In the genomic region with DNA sequence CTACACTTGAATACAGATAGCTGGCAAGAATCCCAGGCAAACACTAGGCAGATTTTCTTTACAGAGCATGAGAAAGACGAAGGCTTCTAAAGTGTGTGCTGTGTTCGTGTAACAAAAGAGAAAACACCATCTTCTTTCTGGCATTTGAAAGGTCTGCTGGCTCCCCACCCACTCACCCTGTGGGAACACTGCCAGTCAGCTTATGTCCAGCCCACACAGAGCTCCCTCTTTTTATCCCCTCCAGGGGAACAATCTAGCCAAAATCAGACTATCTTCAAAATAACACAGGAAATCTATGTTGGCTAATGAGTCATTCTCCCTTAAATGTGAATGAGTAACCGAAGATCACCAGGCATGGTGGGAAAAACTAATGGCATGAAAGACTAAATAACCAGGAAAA, we compare ENCODE assay signal across 10 cellular contexts. TPM values are rescaled to one million over a fixed set of nuclear protein-coding genes. Genes with fewer than 3 reads are reported as not detected.
DNase-seq lines count a peak whose midpoint lies in the region; ATAC-seq and TF ChIP-seq lines count a peak whose summit lies in the region.
"Had no signal": no experiment of that assay in that cellular context is flagged by ENCODE, and none has a peak within 500 bp of the region (broad histone marks: within the 10 kb centered on the region; RNA-seq: fewer than 3 reads in every experiment).

No MANE protein-coding gene starts in this region.

- intact Hi-C loops in breast epithelium (cut with DNase I; ENCODE audit: low total_unique reads), result no loop called here

- DNase-seq in BJ (ENCODE audit: low read depth), result peak; percentile 72
- peak; percentile 67 for DNase-seq in NCI-H1105 (lab: John Stamatoyannopoulos, UW)
- no peak for DNase-seq in breast epithelium (ENCODE audit: low spot score in 2 of 2)
- no peak for DNase-seq in activated CD4-positive, alpha-beta T cell treated with anti-CD3 and anti-CD28 coated beads, Interleukin-2, amount 50 U/mL, for 1 hour
- DNase-seq in epidermal melanocyte (ENCODE audit: insufficient read length, low spot score), result no peak
- DNase-seq: left colon had no signal

- POLR2A ChIA-PET in BJ (lab: Charles Lee), result no interaction called here

- ATAC-seq in GM21529 (IDR thresholded peaks at IDR 0.05; ENCODE audit: unreplicated experiment) (no peak), HG03095 (IDR thresholded peaks at IDR 0.05; ENCODE audit: unreplicated experiment) (no peak)
- ATAC-seq: left colon had no signal

- H3K9me3 ChIP-seq in breast epithelium, result no peaks in the 10 kb centered on the region
- H3K9me3 ChIP-seq in mesodermal cell (ENCODE audit: control insufficient read depth, low read length), result no peaks in the 10 kb centered on the region

- CTCF ChIA-PET in BJ (lab: Yijun Ruan, JAX), result interaction anchor here (0.6 kb wide), 1 partner anchor 141 kb away, joined by 3 read pairs; no protein-coding TSS in a partner anchor

- no peak for TF ChIP-seq POLR2A in breast epithelium (IDR thresholded peaks at IDR 0.05)

- H3K36me3 ChIP-seq in BJ (ENCODE audit: control insufficient read depth, insufficient read depth, low read length) (no peaks in the 10 kb centered on the region), breast epithelium (no peaks in the 10 kb centered on the region), mesodermal cell (ENCODE audit: control insufficient read depth, insufficient read depth, low read length) (no peaks in the 10 kb centered on the region)

- H3K4me3 ChIP-seq in BJ (ENCODE audit: low read depth, low read length) (no peak overlapping the region), breast epithelium (no peak overlapping the region), mesodermal cell (ENCODE audit: extremely low read depth, insufficient read depth, low read length, poor library complexity, severe bottlenecking) (no peak overlapping the region)

- TF ChIP-seq CTCF in BJ (IDR thresholded peaks at IDR 0.05; ENCODE audit: insufficient read depth, low read depth, low read length), result no peak
- TF ChIP-seq CTCF in breast epithelium (IDR thresholded peaks at IDR 0.05), result no peak

- no peaks in the 10 kb centered on the region for H3K4me1 ChIP-seq in breast epithelium
- H3K4me1 ChIP-seq in mesodermal cell (ENCODE audit: control insufficient read depth, insufficient read depth, low read length, poor library complexity, severe bottlenecking), result peaks cover 7% of the 10 kb centered on the region

- no CpG with 5 or more reads among the region's 3 CpGs for WGBS in mesodermal cell (ENCODE audit: insufficient coverage in 2 of 2), 2 experiments

- H3K27ac ChIP-seq in breast epithelium (peak overlapping the region; percentile 37 to 60), mesodermal cell (ENCODE audit: low read depth, low read length, severe bottlenecking) (peak overlapping the region; percentile 30)

- H3K27me3 ChIP-seq in BJ (ENCODE audit: control insufficient read depth, insufficient read depth, low read length) (no peaks in the 10 kb centered on the region), breast epithelium (no peaks in the 10 kb centered on the region)

RNA-seq across cellular contexts. Expression of gene PAQR5, which starts 45.6 kb away (rescaled TPM):
- polyA plus RNA-seq in BJ (2011; rRNA removed), result 2.1 and 2.8 TPM in 2 replicates
- polyA minus RNA-seq in BJ (2011; rRNA and poly(A)+ RNA removed), result 2.7 and 3.9 TPM in 2 replicates
- 1 to 10 TPM in 2 of 3 donors, under 1 TPM in 1; 0.96 to 2.6 (median 2.0) TPM for total RNA-seq in breast epithelium
- polyA plus RNA-seq in mesodermal cell (2013, experiment 1 of 2), result 0.77 TPM
- 0.40 TPM for polyA plus RNA-seq in mesodermal cell (2013, experiment 2 of 2)
- total RNA-seq: T-helper 2 cell treated with Interferon-gamma antibody and Interleukin-4, amounts not matched to agents 100 ng/mL and 5 ng/mL, for 36 hours had no signal

Comparison
In these comparisons a context has a peak if more than half of its experiments do, and no peak if none do; other contexts are left out.
1. DNase-seq: peak in BJ (single experiment) and NCI-H1105 (single experiment); none in breast epithelium (0 of 2), activated CD4-positive, alpha-beta T cell treated with anti-CD3 and anti-CD28 coated beads, Interleukin-2, amount 50 U/mL, for 1 hour (single experiment) and epidermal melanocyte (single experiment).